Comparison of ENCODE assay signal across 16 cellular contexts in genomic region chr7:114508096-114508495, GRCh38.
DNase-seq lines count a peak whose midpoint lies in the region; ATAC-seq lines count a peak whose summit lies in the region.
"Had no signal": no experiment of that assay in that cellular context is flagged by ENCODE, and none has a peak within 500 bp of the region (broad histone marks: within the 10 kb centered on the region; RNA-seq: fewer than 3 reads in every experiment).

No MANE protein-coding gene starts in this region.

- DNase-seq in NCI-H446 treated with DMSO at 0.1 percent for 48 hours (lab: John Stamatoyannopoulos, UW) = peak; percentile 19
- no peak for DNase-seq in NCI-H446 (lab: John Stamatoyannopoulos, UW)
- peak; percentile 15 for DNase-seq in astrocyte of the hippocampus (ENCODE audit: low read depth, low spot score)
- peak; percentile 24 for DNase-seq in fibroblast of the conjunctiva (ENCODE audit: low read depth)
- peak; percentile 36 for DNase-seq in stromal cell of bone marrow (ENCODE audit: low read depth)
- DNase-seq: activated CD4-positive, alpha-beta T cell treated with anti-CD3 and anti-CD28 coated beads for 1 hour; central memory CD4-positive, alpha-beta T cell; COR-L47; MG63; naive thymus-derived CD4-positive, alpha-beta T cell; NCI-H2081; T-helper 17 cell; testis had no signal

- ATAC-seq in HG02870 (IDR thresholded peaks at IDR 0.05; ENCODE audit: unreplicated experiment) (no peak), HG03175 (IDR thresholded peaks at IDR 0.05; ENCODE audit: unreplicated experiment) (no peak), HG02763 (IDR thresholded peaks at IDR 0.05; ENCODE audit: unreplicated experiment) (no peak)
- ATAC-seq: naive thymus-derived CD4-positive, alpha-beta T cell; T-helper 17 cell had no signal

Comparison
In these comparisons a context has a peak if more than half of its experiments do, and no peak if none do; other contexts are left out.
1. DNase-seq: peak in NCI-H446 treated with DMSO at 0.1 percent for 48 hours (single experiment), astrocyte of the hippocampus (single experiment), fibroblast of the conjunctiva (single experiment) and stromal cell of bone marrow (single experiment); none in NCI-H446 (0 of 2).